Comparison of ENCODE assay signal across 16 cellular contexts in the genomic region with DNA sequence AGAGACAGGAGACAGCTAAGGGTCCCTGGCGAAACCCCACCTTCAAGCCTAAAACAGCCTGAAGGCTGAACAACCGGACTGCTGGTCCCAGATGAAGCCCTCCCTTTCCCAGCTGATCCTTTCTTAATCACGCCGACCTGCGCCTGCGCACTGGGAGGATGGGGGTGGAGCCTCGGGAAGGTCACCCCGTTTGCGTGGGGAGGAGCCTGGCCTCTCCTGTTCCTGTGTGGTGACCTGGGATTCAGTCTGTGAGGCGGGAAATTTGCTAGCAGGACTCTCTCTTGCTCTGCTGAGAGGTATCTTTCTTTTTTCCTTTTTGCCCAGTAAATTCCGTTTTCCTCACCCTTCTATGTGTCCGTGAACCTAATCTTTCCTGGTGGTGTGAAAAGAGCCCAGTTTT. TPM values are rescaled to one million over a fixed set of nuclear protein-coding genes. Genes with fewer than 3 reads are reported as not detected.
DNase-seq lines count a peak whose midpoint lies in the region; ATAC-seq and TF ChIP-seq lines count a peak whose summit lies in the region.
"Had no signal": no experiment of that assay in that cellular context is flagged by ENCODE, and none has a peak within 500 bp of the region (broad histone marks: within the 10 kb centered on the region; RNA-seq: fewer than 3 reads in every experiment).

No MANE protein-coding gene starts in this region.

- H3K27ac ChIP-seq in RWPE1 (peak overlapping the region; percentile 57), left ventricle myocardium inferior (replicated peaks) (no peak overlapping the region), vagina (peak overlapping the region; percentile 46)
- H3K27ac ChIP-seq: BLaER1 had no signal

- no peaks in the 10 kb centered on the region for H3K27me3 ChIP-seq in left ventricle myocardium inferior (ENCODE audit: low read depth)
- no peaks in the 10 kb centered on the region for H3K27me3 ChIP-seq in vagina
- H3K27me3 ChIP-seq: BLaER1 had no signal

- peak; percentile 5 for DNase-seq in stimulated activated CD4-positive, alpha-beta T cell treated with anti-CD3 and anti-CD28 coated beads, Interleukin-4, amount 100 ng/mL, for 1 hour
- no peak for DNase-seq in stimulated activated CD4-positive, alpha-beta T cell treated with anti-CD3 and anti-CD28 coated beads, Interleukin-4, amount 100 ng/mL, for 4 hours
- DNase-seq in RWPE1 (ENCODE audit: low spot score): no peak
- DNase-seq in left ventricle myocardium inferior: peak; percentile 33
- peak in 1 of 2 donors; percentile 64 for DNase-seq in vagina (ENCODE audit: extremely low spot score in 2 of 2)
- no peak for DNase-seq in NCI-H1417 treated with DMSO at 0.1 percent for 48 hours (lab: John Stamatoyannopoulos, UW)
- DNase-seq in HFFc6: no peak
- DNase-seq: cerebellar nuclear complex; erythroblast; KBM-7; NCI-H1930; stimulated activated naive CD8-positive, alpha-beta T cell treated with anti-CD3 and anti-CD28 coated beads, Interleukin-15, amount 100 ng/mL, for 72 hours; T-helper 2 cell had no signal

- TF ChIP-seq CTCF in RWPE1 (conservative IDR thresholded peaks at IDR 0.05; ENCODE audit: low read depth) (no peak), left ventricle myocardium inferior (IDR thresholded peaks at IDR 0.05; ENCODE audit: borderline replicate concordance) (no peak), vagina (IDR thresholded peaks at IDR 0.05) (no peak), HFFc6 (IDR thresholded peaks at IDR 0.05) (no peak)

- no peak overlapping the region for H3K4me3 ChIP-seq in left ventricle myocardium inferior
- H3K4me3 ChIP-seq in vagina: no peak overlapping the region
- H3K4me3 ChIP-seq: BLaER1 had no signal

- CTCF ChIA-PET in RWPE1 (lab: Yijun Ruan, JAX): no interaction called here

- peaks cover 6% of the 10 kb centered on the region for H3K9me3 ChIP-seq in left ventricle myocardium inferior (replicated peaks)
- no peaks in the 10 kb centered on the region for H3K9me3 ChIP-seq in vagina

- intact Hi-C loops in left ventricle myocardium inferior (cut with micrococcal nuclease): no loop called here
- intact Hi-C loops in vagina (cut with DNase I): no loop called here

- TF ChIP-seq POLR2A in vagina (IDR thresholded peaks at IDR 0.05): no peak

- no peak overlapping the region for H3K27ac Mint-ChIP-seq in HFFc6
- H3K27ac Mint-ChIP-seq: activated naive CD8-positive, alpha-beta T cell; stimulated activated naive CD8-positive, alpha-beta T cell treated with anti-CD3 and anti-CD28 coated beads, Interleukin-15, amount 100 ng/mL, for 72 hours had no signal

- no peaks in the 10 kb centered on the region for H3K4me1 Mint-ChIP-seq in HFFc6 (ENCODE audit: low read depth)

- H3K4me1 ChIP-seq in left ventricle myocardium inferior (peaks cover 31% of the 10 kb centered on the region), vagina (peaks cover 61% of the 10 kb centered on the region)
- H3K4me1 ChIP-seq: BLaER1 had no signal

- H3K9me3 Mint-ChIP-seq in HFFc6: peaks cover 8% of the 10 kb centered on the region; the same call in 1 of the 2 replicates

- no peaks in the 10 kb centered on the region for H3K36me3 ChIP-seq in left ventricle myocardium inferior
- no peaks in the 10 kb centered on the region for H3K36me3 ChIP-seq in vagina
- H3K36me3 ChIP-seq: BLaER1 had no signal

- ATAC-seq in HG02642 (IDR thresholded peaks at IDR 0.05; ENCODE audit: poor library complexity, unreplicated experiment): no peak
- ATAC-seq: stimulated activated naive CD8-positive, alpha-beta T cell treated with anti-CD3 and anti-CD28 coated beads, Interleukin-15, amount 100 ng/mL, for 72 hours had no signal

- H3K36me3 Mint-ChIP-seq in HFFc6 (ENCODE audit: low read depth): no peaks in the 10 kb centered on the region

- POLR2A ChIA-PET in RWPE1 (lab: Yijun Ruan, JAX; ENCODE audit: low non-redundant PET): no interaction called here

- no peak overlapping the region for H3K4me3 Mint-ChIP-seq in HFFc6
- H3K4me3 Mint-ChIP-seq: activated naive CD8-positive, alpha-beta T cell; stimulated activated naive CD8-positive, alpha-beta T cell treated with anti-CD3 and anti-CD28 coated beads, Interleukin-15, amount 100 ng/mL, for 72 hours had no signal

- peaks cover 2% of the 10 kb centered on the region for H3K27me3 Mint-ChIP-seq in HFFc6 (ENCODE audit: insufficient read depth)

RNA-seq across cellular contexts. Expression of gene FAM20A, which starts 9.6 kb away (rescaled TPM):
- total RNA-seq in left ventricle myocardium inferior: 2.9 TPM
- 16.2 TPM for total RNA-seq in vagina
- not detected for total RNA-seq in HFFc6 (2021; fragmentation: NEBNext Ultra II Directional; extraction: Animal tissue kit (Norgen Biotek cat#: 25700))

Comparison
In these comparisons a context has a peak if more than half of its experiments do, and no peak if none do; other contexts are left out.
1. DNase-seq: peak in stimulated activated CD4-positive, alpha-beta T cell treated with anti-CD3 and anti-CD28 coated beads, Interleukin-4, amount 100 ng/mL, for 1 hour (single experiment) and left ventricle myocardium inferior (single experiment); none in stimulated activated CD4-positive, alpha-beta T cell treated with anti-CD3 and anti-CD28 coated beads, Interleukin-4, amount 100 ng/mL, for 4 hours (0 of 2), RWPE1 (single experiment), NCI-H1417 treated with DMSO at 0.1 percent for 48 hours (single experiment) and HFFc6 (single experiment).